ENCODE assay signal across 22 cellular contexts in genomic region chr2:207184768-207185167, GRCh38. TPM values are rescaled to one million over a fixed set of nuclear protein-coding genes. Genes with fewer than 3 reads are reported as not detected.
DNase-seq lines count a peak whose midpoint lies in the region; ATAC-seq and TF ChIP-seq lines count a peak whose summit lies in the region.
"Had no signal": no experiment of that assay in that cellular context is flagged by ENCODE, and none has a peak within 500 bp of the region (broad histone marks: within the 10 kb centered on the region; RNA-seq: fewer than 3 reads in every experiment).

No MANE protein-coding gene starts in this region.

- H3K4me2 ChIP-seq in GM23338 = no peak overlapping the region
- no peak overlapping the region for H3K4me2 ChIP-seq in mesenchymal stem cell (ENCODE audit: low read length, poor library complexity, severe bottlenecking)

- intact Hi-C loops in activated CD4-positive, alpha-beta T cell treated with anti-CD3 and anti-CD28 coated beads, Interleukin-2, amount 10 ng/mL, durations not matched to agents 24 days and 14 days (cut with micrococcal nuclease) = loop anchor here (5.0 kb wide), 1 partner anchor 38 kb away; no protein-coding TSS in a partner anchor
- intact Hi-C loops in natural killer cell (cut with micrococcal nuclease) = no loop called here

- no peak for DNase-seq in activated CD4-positive, alpha-beta T cell treated with anti-CD3 and anti-CD28 coated beads, Interleukin-2, amount 10 ng/mL, durations not matched to agents 24 days and 14 days
- no peak for DNase-seq in activated CD4-positive, alpha-beta T cell treated with anti-CD3 and anti-CD28 coated beads, Interleukin-2, amount 50 U/mL, for 1 hour
- DNase-seq in GM23338 (ENCODE audit: low spot score) (no peak), mesenchymal stem cell (no peak), natural killer cell (no peak)
- peak; percentile 17 to 23 for DNase-seq in activated T-cell treated with anti-CD3 and anti-CD28 coated beads, Interleukin-2, amount 50 U/mL, for 72 hours
- DNase-seq in activated CD8-positive, alpha-beta memory T cell treated with anti-CD3 and anti-CD28 coated beads, Interleukin-2, amount 50 U/mL, for 4 hours = no peak
- DNase-seq: ACHN; activated effector memory CD4-positive, alpha-beta T cell treated with anti-CD3 and anti-CD28 coated beads, Interleukin-2, amount 50 U/mL, for 16 hours; anterior cingulate cortex; Kasumi-1; NCI-H1092; NCI-H2029; NCI-H226; NCI-H82; SIG-M5 had no signal

- 81% methylated on average over 4 of the region's 5 CpGs for WGBS in mesenchymal stem cell

- no peaks in the 10 kb centered on the region for H3K79me1 ChIP-seq in mesenchymal stem cell (replicated peaks; ENCODE audit: low read length, poor library complexity, severe bottlenecking)

- H3K36me3 Mint-ChIP-seq in activated CD4-positive, alpha-beta T cell treated with anti-CD3 and anti-CD28 coated beads, Interleukin-2, amount 10 ng/mL, durations not matched to agents 24 days and 14 days (ENCODE audit: low read depth) = peaks cover 1% of the 10 kb centered on the region
- H3K36me3 Mint-ChIP-seq in GM23338 (ENCODE audit: low read depth) (no peaks in the 10 kb centered on the region), natural killer cell (no peaks in the 10 kb centered on the region)
- peaks cover 3 to 9% of the 10 kb centered on the region in 2 donors for H3K36me3 Mint-ChIP-seq in activated T-cell treated with anti-CD3 and anti-CD28 coated beads, Interleukin-2, amount 50 U/mL, for 72 hours (ENCODE audit: insufficient read depth in 2 of 2)
- H3K36me3 Mint-ChIP-seq: mesothelial cell of epicardium had no signal

- no peaks in the 10 kb centered on the region for H3F3A ChIP-seq in GM23338 (replicated peaks; ENCODE audit: low read depth)

- no peaks in the 10 kb centered on the region for H4K20me1 ChIP-seq in GM23338 (replicated peaks; ENCODE audit: insufficient read depth)

- no peak overlapping the region for H2BK12ac ChIP-seq in mesenchymal stem cell (ENCODE audit: low read length in 2 of 2)

- no peaks in the 10 kb centered on the region for H3K36me3 ChIP-seq in GM23338 (ENCODE audit: insufficient read depth)
- no peaks in the 10 kb centered on the region for H3K36me3 ChIP-seq in mesenchymal stem cell (ENCODE audit: control insufficient read depth in 1 of 2, insufficient read depth in 2 of 2, low read depth in 1 of 2, low read length in 2 of 2)

- no peak for ATAC-seq in GM23338
- peak; percentile 95 to 96 for ATAC-seq in activated T-cell treated with anti-CD3 and anti-CD28 coated beads, Interleukin-2, amount 50 U/mL, for 72 hours (replicated peaks in 1 of 2)
- ATAC-seq in HG03565 (IDR thresholded peaks at IDR 0.05; ENCODE audit: unreplicated experiment) = no peak
- ATAC-seq in natural killer cell = no peak
- ATAC-seq: natural killer cell treated with Interleukin-12 subunit alpha and Interleukin-12 subunit beta and Interleukin-15 and Interleukin-18, amount 100 ng/mL, for 72 hours; sciatic nerve had no signal

- no peak overlapping the region for H3K18ac ChIP-seq in mesenchymal stem cell (ENCODE audit: low read depth in 1 of 2, low read length in 2 of 2)

- peaks cover 8% of the 10 kb centered on the region for H3K9me3 ChIP-seq in mesenchymal stem cell (ENCODE audit: control insufficient read depth, low read length)

- no peaks in the 10 kb centered on the region for H3K4me1 ChIP-seq in GM23338 (ENCODE audit: insufficient read depth)
- H3K4me1 ChIP-seq in mesenchymal stem cell (ENCODE audit: control insufficient read depth, insufficient read depth, low read depth, low read length) = peaks cover 7% of the 10 kb centered on the region

- no peak overlapping the region for H3K4me3 Mint-ChIP-seq in activated CD4-positive, alpha-beta T cell treated with anti-CD3 and anti-CD28 coated beads, Interleukin-2, amount 10 ng/mL, durations not matched to agents 24 days and 14 days
- no peak overlapping the region for H3K4me3 Mint-ChIP-seq in GM23338
- H3K4me3 Mint-ChIP-seq in activated T-cell treated with anti-CD3 and anti-CD28 coated beads, Interleukin-2, amount 50 U/mL, for 72 hours = peak overlapping the region; percentile 38 to 58
- no peak overlapping the region for H3K4me3 Mint-ChIP-seq in natural killer cell
- H3K4me3 Mint-ChIP-seq: mesothelial cell of epicardium; natural killer cell treated with Interleukin-12 subunit alpha and Interleukin-12 subunit beta and Interleukin-15 and Interleukin-18, amount 100 ng/mL, for 72 hours had no signal

- no peak overlapping the region for H2BK15ac ChIP-seq in mesenchymal stem cell (ENCODE audit: low read depth, poor library complexity, severe bottlenecking)

- peaks cover 6% of the 10 kb centered on the region for H3K4me1 Mint-ChIP-seq in activated CD4-positive, alpha-beta T cell treated with anti-CD3 and anti-CD28 coated beads, Interleukin-2, amount 10 ng/mL, durations not matched to agents 24 days and 14 days
- H3K4me1 Mint-ChIP-seq in GM23338 (no peaks in the 10 kb centered on the region), natural killer cell (peaks cover 8 to 11% of the 10 kb centered on the region in 2 donors)
- peaks cover 23% of the 10 kb centered on the region for H3K4me1 Mint-ChIP-seq in activated T-cell treated with anti-CD3 and anti-CD28 coated beads, Interleukin-2, amount 50 U/mL, for 72 hours (ENCODE audit: low read depth)

- no peak overlapping the region for H3K4ac ChIP-seq in mesenchymal stem cell (ENCODE audit: low read depth in 1 of 2, low read length in 2 of 2)

- H3K27ac ChIP-seq in GM23338 (ENCODE audit: low read depth) (no peak overlapping the region), mesenchymal stem cell (ENCODE audit: low read length, poor library complexity, severe bottlenecking) (no peak overlapping the region)
- H3K27ac ChIP-seq: C4-2B had no signal

- H3K23ac ChIP-seq in mesenchymal stem cell (ENCODE audit: low read length in 2 of 2) = no peak overlapping the region

- H4K91ac ChIP-seq in mesenchymal stem cell (ENCODE audit: low read length) = no peak overlapping the region

- H2AFZ ChIP-seq in GM23338 (peak overlapping the region; percentile 63; the same call in 1 of the 2 replicates), mesenchymal stem cell (ENCODE audit: low read depth, low read length) (no peak overlapping the region)

- H3K9me3 Mint-ChIP-seq in activated CD4-positive, alpha-beta T cell treated with anti-CD3 and anti-CD28 coated beads, Interleukin-2, amount 10 ng/mL, durations not matched to agents 24 days and 14 days = peaks cover 12% of the 10 kb centered on the region
- no peaks in the 10 kb centered on the region for H3K9me3 Mint-ChIP-seq in GM23338
- H3K9me3 Mint-ChIP-seq in activated T-cell treated with anti-CD3 and anti-CD28 coated beads, Interleukin-2, amount 50 U/mL, for 72 hours = peaks cover 4 to 5% of the 10 kb centered on the region in 2 donors
- peaks cover 2 to 3% of the 10 kb centered on the region in 2 donors for H3K9me3 Mint-ChIP-seq in natural killer cell

- H3K4me3 ChIP-seq in GM23338 (no peak overlapping the region), mesenchymal stem cell (ENCODE audit: insufficient read depth in 1 of 2, low read depth in 1 of 2, low read length in 2 of 2) (peak overlapping the region in 1 of 2 experiments; percentile 6)

- peak overlapping the region; percentile 41 for H3K9ac ChIP-seq in mesenchymal stem cell (ENCODE audit: low read length)

- H4K8ac ChIP-seq in mesenchymal stem cell (ENCODE audit: low read length) = no peak overlapping the region

- H3K27me3 ChIP-seq in GM23338 (ENCODE audit: insufficient read depth) (no peaks in the 10 kb centered on the region), mesenchymal stem cell (ENCODE audit: control insufficient read depth in 1 of 2, insufficient read depth in 1 of 2, low read length in 2 of 2) (no peaks in the 10 kb centered on the region)

- no peak for TF ChIP-seq CTCF in GM23338 (conservative IDR thresholded peaks at IDR 0.05; ENCODE audit: low read depth in 2 of 2)
- no peak for TF ChIP-seq CTCF in natural killer cell (IDR thresholded peaks at IDR 0.05)

- peak overlapping the region; percentile 35 for H3K27ac Mint-ChIP-seq in activated CD4-positive, alpha-beta T cell treated with anti-CD3 and anti-CD28 coated beads, Interleukin-2, amount 10 ng/mL, durations not matched to agents 24 days and 14 days
- H3K27ac Mint-ChIP-seq in GM23338 (no peak overlapping the region), natural killer cell (no peak overlapping the region)
- H3K27ac Mint-ChIP-seq in activated T-cell treated with anti-CD3 and anti-CD28 coated beads, Interleukin-2, amount 50 U/mL, for 72 hours = no peak overlapping the region
- H3K27ac Mint-ChIP-seq: mesothelial cell of epicardium; natural killer cell treated with Interleukin-12 subunit alpha and Interleukin-12 subunit beta and Interleukin-15 and Interleukin-18, amount 100 ng/mL, for 72 hours had no signal

- H2AK5ac ChIP-seq in mesenchymal stem cell (ENCODE audit: low read length, severe bottlenecking) = no peak overlapping the region

- no peak overlapping the region for H3K14ac ChIP-seq in mesenchymal stem cell (ENCODE audit: low read length in 2 of 2)

- no peak overlapping the region for H2BK120ac ChIP-seq in mesenchymal stem cell (ENCODE audit: low read depth, low read length)

- peaks cover 5% of the 10 kb centered on the region for H3K27me3 Mint-ChIP-seq in activated CD4-positive, alpha-beta T cell treated with anti-CD3 and anti-CD28 coated beads, Interleukin-2, amount 10 ng/mL, durations not matched to agents 24 days and 14 days
- H3K27me3 Mint-ChIP-seq in GM23338 (ENCODE audit: insufficient read depth, low read depth, poor library complexity) = no peaks in the 10 kb centered on the region
- H3K27me3 Mint-ChIP-seq in activated T-cell treated with anti-CD3 and anti-CD28 coated beads, Interleukin-2, amount 50 U/mL, for 72 hours (ENCODE audit: low read depth) = no peaks in the 10 kb centered on the region
- H3K27me3 Mint-ChIP-seq in natural killer cell (ENCODE audit: low read depth in 2 of 2) = peaks cover 35 to 53% of the 10 kb centered on the region in 2 donors

- no peaks in the 10 kb centered on the region for H3K9me2 ChIP-seq in GM23338 (ENCODE audit: insufficient read depth)

- H3K79me2 ChIP-seq in GM23338 (replicated peaks; ENCODE audit: insufficient read depth) = no peaks in the 10 kb centered on the region

- H2BK5ac ChIP-seq in mesenchymal stem cell (ENCODE audit: low read depth, low read length, poor library complexity, severe bottlenecking) = no peak overlapping the region

TF ChIP-seq in GM23338, 12 proteins besides CTCF, POLR2A, EP300 and RAD21 (continues in another document):
- TF ChIP-seq JUNB (IDR thresholded peaks at IDR 0.05; ENCODE audit: unreplicated experiment) (no peak), EZH2 (IDR thresholded peaks at IDR 0.05; ENCODE audit: low read depth, unreplicated experiment) (no peak), CREB1 (CRISPR knock-in tag; IDR thresholded peaks at IDR 0.05; ENCODE audit: low read depth) (no peak)

RNA-seq across cellular contexts. Expression of gene KLF7, which starts 19.0 kb away (rescaled TPM):
- 12.6 and 14.1 TPM in 2 replicates for total RNA-seq in activated CD4-positive, alpha-beta T cell treated with anti-CD3 and anti-CD28 coated beads, Interleukin-2, amount 10 ng/mL, durations not matched to agents 24 days and 14 days
- total RNA-seq in GM23338 (2014; rRNA removed; shearing (Covaris generic)) = 11.1 and 15.4 TPM in 2 replicates
- polyA plus RNA-seq in GM23338 (2016; fragmentation: Nextera tagmentation; extraction: Ambion mirVana) = 5.7 and 7.6 TPM in 2 replicates
- 10 to 100 TPM; 31.2 to 43.4 TPM for total RNA-seq in activated T-cell treated with anti-CD3 and anti-CD28 coated beads, Interleukin-2, amount 50 U/mL, for 72 hours
- polyA plus RNA-seq in mesenchymal stem cell (2013, experiment 1 of 2) = 31.0 TPM
- polyA plus RNA-seq in mesenchymal stem cell (2013, experiment 2 of 2) = 28.9 TPM
- total RNA-seq in natural killer cell = 10 to 100 TPM; 22.9 to 39.1 (median 32.4) TPM
- total RNA-seq: OCI-LY7 had no signal

Comparison
In these comparisons a context has a peak if more than half of its experiments do, and no peak if none do; other contexts are left out.
1. DNase-seq: peak in activated T-cell treated with anti-CD3 and anti-CD28 coated beads, Interleukin-2, amount 50 U/mL, for 72 hours (2 of 2); none in activated CD4-positive, alpha-beta T cell treated with anti-CD3 and anti-CD28 coated beads, Interleukin-2, amount 10 ng/mL, durations not matched to agents 24 days and 14 days (single experiment), activated CD4-positive, alpha-beta T cell treated with anti-CD3 and anti-CD28 coated beads, Interleukin-2, amount 50 U/mL, for 1 hour (single experiment), GM23338 (single experiment), mesenchymal stem cell (single experiment), activated CD8-positive, alpha-beta memory T cell treated with anti-CD3 and anti-CD28 coated beads, Interleukin-2, amount 50 U/mL, for 4 hours (single experiment) and natural killer cell (single experiment).
2. H3K4me3 Mint-ChIP-seq: peak in activated T-cell treated with anti-CD3 and anti-CD28 coated beads, Interleukin-2, amount 50 U/mL, for 72 hours (2 of 2); none in activated CD4-positive, alpha-beta T cell treated with anti-CD3 and anti-CD28 coated beads, Interleukin-2, amount 10 ng/mL, durations not matched to agents 24 days and 14 days (single experiment), GM23338 (single experiment) and natural killer cell (single experiment).
3. ATAC-seq: peak in activated T-cell treated with anti-CD3 and anti-CD28 coated beads, Interleukin-2, amount 50 U/mL, for 72 hours (2 of 2); none in GM23338 (single experiment), HG03565 (single experiment) and natural killer cell (0 of 3).